30 cellular contexts compared by ENCODE assay signal in the genomic region with DNA sequence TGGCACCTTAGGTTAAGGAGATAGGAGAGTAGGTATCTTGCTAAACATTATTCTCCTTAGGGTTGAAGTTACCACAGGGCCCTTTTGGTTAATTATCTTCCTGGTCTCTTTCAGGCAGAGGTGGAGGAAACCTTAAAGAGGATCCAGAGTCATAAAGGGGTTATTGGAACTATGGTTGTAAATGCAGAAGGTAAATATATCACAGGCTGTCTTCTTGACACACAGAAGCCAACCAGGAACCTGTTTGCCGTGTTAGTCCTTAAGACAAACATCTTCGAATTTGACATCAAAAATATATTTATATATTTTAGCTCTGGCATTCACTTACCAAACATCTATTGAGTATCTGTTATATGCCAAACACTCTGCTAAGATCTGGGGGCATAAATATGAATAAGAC. TPM values are rescaled to one million over a fixed set of nuclear protein-coding genes. Genes with fewer than 3 reads are reported as not detected.
"Had no signal": no experiment of that assay in that cellular context is flagged by ENCODE, and none has a peak within 500 bp of the region (broad histone marks: within the 10 kb centered on the region; RNA-seq: fewer than 3 reads in every experiment).

No MANE protein-coding gene starts in this region.

- DNase-seq: occipital lobe; ovary; posterior cingulate gyrus; psoas muscle; right cardiac atrium; right lobe of liver; sigmoid colon; small intestine; stimulated activated CD4-positive, alpha-beta T cell treated with anti-CD3 and anti-CD28 coated beads, Interleukin-15, amount 100 ng/mL, for 24 hours; stimulated activated CD4-positive, alpha-beta T cell treated with anti-CD3 and anti-CD28 coated beads, Interleukin-2, amount 100 ng/mL, for 24 hours; stimulated activated CD4-positive, alpha-beta T cell treated with anti-CD3 and anti-CD28 coated beads, Interleukin-2, amount 100 ng/mL, for 48 hours; stimulated activated CD4-positive, alpha-beta T cell treated with anti-CD3 and anti-CD28 coated beads, Interleukin-4, amount 100 ng/mL, for 24 hours; stimulated activated naive B cell treated with anti-CD40 and anti-IgM and Interleukin-4, amounts not matched to agents 10 μg/mL and 1 μg/mL and 100 μg/mL, for 72 hours; stimulated activated naive CD4-positive, alpha-beta T cell treated with Interleukin-2 at 50 U/mL for 16 hours; stomach; thyroid gland; trophoblast cell; upper lobe of left lung had no signal

- H3K4me3 ChIP-seq: neural progenitor cell, ovary, psoas muscle, right lobe of liver, sigmoid colon, stomach, thoracic aorta, thyroid gland, tibial nerve, upper lobe of left lung, vagina had no signal

- H3K27ac ChIP-seq: neural progenitor cell, ovary, parathyroid adenoma, psoas muscle, sigmoid colon, stomach, thoracic aorta, thyroid gland, tibial nerve, upper lobe of left lung, vagina had no signal

- H3K9me3 Mint-ChIP-seq: neural progenitor cell had no signal

- H2AFZ ChIP-seq: neural progenitor cell, parathyroid adenoma had no signal

- H3K36me3 Mint-ChIP-seq: neural progenitor cell had no signal

- H3K27ac Mint-ChIP-seq: natural killer cell treated with Interleukin-12 subunit alpha and Interleukin-12 subunit beta and Interleukin-15 and Interleukin-18, amount 100 ng/mL, for 72 hours; neural progenitor cell; progenitor cell of endocrine pancreas; stimulated activated effector memory CD8-positive, alpha-beta T cell treated with anti-CD3 and anti-CD28 coated beads, Interleukin-12 subunit alpha, Interleukin-12 subunit beta, amount 100 ng/mL, for 72 hours; stimulated activated naive B cell treated with anti-CD40 and anti-IgM and Interleukin-4, amounts not matched to agents 10 μg/mL and 1 μg/mL and 100 μg/mL, for 72 hours; stimulated activated naive CD8-positive, alpha-beta T cell treated with anti-CD3 and anti-CD28 coated beads, Interleukin-15, Interleukin-2, amounts not matched to agents 100 ng/mL and 50 ng/mL, for 24 hours had no signal

- ATAC-seq: natural killer cell treated with Interleukin-12 subunit alpha and Interleukin-12 subunit beta and Interleukin-15 and Interleukin-18, amount 100 ng/mL, for 72 hours; psoas muscle; right cardiac atrium; stimulated activated effector memory CD8-positive, alpha-beta T cell treated with anti-CD3 and anti-CD28 coated beads, Interleukin-12 subunit alpha, Interleukin-12 subunit beta, amount 100 ng/mL, for 72 hours; stimulated activated naive B cell treated with anti-CD40 and anti-IgM and Interleukin-4, amounts not matched to agents 10 μg/mL and 1 μg/mL and 100 μg/mL, for 72 hours had no signal

- H3K4me1 ChIP-seq: neural progenitor cell, parathyroid adenoma, psoas muscle, sigmoid colon had no signal

- H3K4me3 Mint-ChIP-seq: natural killer cell treated with Interleukin-12 subunit alpha and Interleukin-12 subunit beta and Interleukin-15 and Interleukin-18, amount 100 ng/mL, for 72 hours; neural progenitor cell; stimulated activated effector memory CD8-positive, alpha-beta T cell treated with anti-CD3 and anti-CD28 coated beads, Interleukin-12 subunit alpha, Interleukin-12 subunit beta, amount 100 ng/mL, for 72 hours; stimulated activated naive B cell treated with anti-CD40 and anti-IgM and Interleukin-4, amounts not matched to agents 10 μg/mL and 1 μg/mL and 100 μg/mL, for 72 hours; stimulated activated naive CD8-positive, alpha-beta T cell treated with anti-CD3 and anti-CD28 coated beads, Interleukin-15, Interleukin-2, amounts not matched to agents 100 ng/mL and 50 ng/mL, for 24 hours had no signal

- H3K27me3 ChIP-seq: ovary, right lobe of liver, sigmoid colon, stomach, thyroid gland, upper lobe of left lung, vagina had no signal

- H3K79me2 ChIP-seq: parathyroid adenoma had no signal

- H3K9me3 ChIP-seq: ovary, psoas muscle, right lobe of liver, sigmoid colon, stomach, thoracic aorta, thyroid gland, tibial nerve, upper lobe of left lung, vagina had no signal

- H3K36me3 ChIP-seq: neural progenitor cell, ovary, right lobe of liver, sigmoid colon, stomach, thoracic aorta, thyroid gland, tibial nerve, upper lobe of left lung, vagina had no signal

- H3K27me3 Mint-ChIP-seq: stimulated activated naive CD8-positive, alpha-beta T cell treated with anti-CD3 and anti-CD28 coated beads, Interleukin-15, Interleukin-2, amounts not matched to agents 100 ng/mL and 50 ng/mL, for 24 hours had no signal

- H3K4me2 ChIP-seq: neural progenitor cell had no signal

RNA-seq across cellular contexts. Expression of gene DYNLRB2, which starts 2.4 kb away (rescaled TPM):
- total RNA-seq: natural killer cell treated with Interleukin-12 subunit alpha and Interleukin-12 subunit beta and Interleukin-15 and Interleukin-18, amount 100 ng/mL, for 72 hours; osteoblast; psoas muscle; stomach; subcutaneous adipose tissue; thoracic aorta; vagina had no signal
- polyA plus RNA-seq: neural cell, right cardiac atrium had no signal
